2 cellular contexts compared by ENCODE assay signal in the genomic region with DNA sequence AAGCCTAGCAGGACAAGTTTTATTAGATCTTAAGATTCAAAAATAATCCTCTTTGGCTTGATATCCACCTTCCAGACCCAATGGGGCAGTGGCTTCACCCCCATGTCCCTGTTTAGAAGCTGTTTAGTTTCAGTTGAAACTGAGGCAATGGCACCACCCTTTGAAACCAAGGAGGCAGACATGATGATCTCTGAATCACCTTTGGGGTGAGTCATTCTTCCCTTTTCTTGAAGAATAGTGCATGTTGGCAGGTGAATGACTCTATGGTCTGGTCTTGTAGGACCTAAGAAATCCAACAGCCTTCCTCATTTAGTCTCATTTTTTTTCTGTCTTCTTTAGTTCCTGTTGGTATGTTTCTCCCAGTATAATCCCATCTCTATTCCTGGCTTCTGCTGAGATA.
TF ChIP-seq lines count a peak whose summit lies in the region.

No MANE protein-coding gene starts in this region.

TF ChIP-seq in H1, 55 proteins besides CTCF, POLR2A, EP300 and RAD21:
- TF ChIP-seq JUND (IDR thresholded peaks at IDR 0.05; ENCODE audit: low read length): no peak
- TF ChIP-seq MAFK (IDR thresholded peaks at IDR 0.05; ENCODE audit: low read depth, low read length): no peak
- TF ChIP-seq SP4 (IDR thresholded peaks at IDR 0.05; ENCODE audit: low read length): no peak
- TF ChIP-seq BRCA1 (IDR thresholded peaks at IDR 0.05; ENCODE audit: low read depth, low read length): no peak
- TF ChIP-seq SUZ12 (IDR thresholded peaks at IDR 0.05; ENCODE audit: low read length): no peak
- TF ChIP-seq SIX5 (IDR thresholded peaks at IDR 0.05; ENCODE audit: low read depth, low read length): no peak
- no peak for TF ChIP-seq CREB1 (IDR thresholded peaks at IDR 0.05)
- TF ChIP-seq CTBP2 (IDR thresholded peaks at IDR 0.05; ENCODE audit: borderline replicate concordance, insufficient read depth, insufficient read length, low read length): no peak
- no peak for TF ChIP-seq TAF1 (IDR thresholded peaks at IDR 0.05; ENCODE audit: low read depth, low read length)
- TF ChIP-seq KDM5A (IDR thresholded peaks at IDR 0.05; ENCODE audit: low read length): no peak
- no peak for TF ChIP-seq GABPA (IDR thresholded peaks at IDR 0.05; ENCODE audit: borderline replicate concordance, insufficient read depth, low read length)

TF ChIP-seq in WTC11, 78 proteins besides CTCF, POLR2A, EP300 and RAD21:
- TF ChIP-seq GRHL2 (CRISPR knock-in tag; IDR thresholded peaks at IDR 0.05; ENCODE audit: insufficient replicate concordance, severe bottlenecking): no peak
- TF ChIP-seq, protein P1, sequence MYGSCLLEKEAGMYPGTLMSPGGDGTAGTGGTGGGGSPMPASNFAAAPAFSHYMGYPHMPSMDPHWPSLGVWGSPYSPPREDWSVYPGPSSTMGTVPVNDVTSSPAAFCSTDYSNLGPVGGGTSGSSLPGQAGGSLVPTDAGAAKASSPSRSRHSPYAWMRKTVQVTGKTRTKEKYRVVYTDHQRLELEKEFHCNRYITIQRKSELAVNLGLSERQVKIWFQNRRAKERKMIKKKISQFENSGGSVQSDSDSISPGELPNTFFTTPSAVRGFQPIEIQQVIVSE (CRISPR knock-in tag; IDR thresholded peaks at IDR 0.05; ENCODE audit: borderline replicate concordance): no peak
- TF ChIP-seq AFF4 (CRISPR knock-in tag; IDR thresholded peaks at IDR 0.05; ENCODE audit: borderline replicate concordance): no peak
- TF ChIP-seq MXD4 (CRISPR knock-in tag; IDR thresholded peaks at IDR 0.05; ENCODE audit: borderline replicate concordance): no peak
- no peak for TF ChIP-seq CREM (CRISPR knock-in tag; IDR thresholded peaks at IDR 0.05)
- no peak for TF ChIP-seq ZNF138 (CRISPR knock-in tag; conservative IDR thresholded peaks at IDR 0.05)
- no peak for TF ChIP-seq KAT7 (CRISPR knock-in tag; IDR thresholded peaks at IDR 0.05; ENCODE audit: borderline replicate concordance)
- no peak for TF ChIP-seq SOX15 (CRISPR knock-in tag; IDR thresholded peaks at IDR 0.05)
- TF ChIP-seq ETV6 (CRISPR knock-in tag; IDR thresholded peaks at IDR 0.05): no peak
- no peak for TF ChIP-seq ZNF512 (CRISPR knock-in tag; IDR thresholded peaks at IDR 0.05; ENCODE audit: borderline replicate concordance)
- no peak for TF ChIP-seq ZNF317 (CRISPR knock-in tag; IDR thresholded peaks at IDR 0.05; ENCODE audit: borderline replicate concordance, low read depth)
- no peak for TF ChIP-seq OVOL2 (CRISPR knock-in tag; IDR thresholded peaks at IDR 0.05; ENCODE audit: borderline replicate concordance)
- no peak for TF ChIP-seq JAZF1 (CRISPR knock-in tag; IDR thresholded peaks at IDR 0.05)
